8 cellular contexts compared by ENCODE assay signal in genomic region chr20:63434599-63435378, GRCh38. TPM values are rescaled to one million over a fixed set of nuclear protein-coding genes. Genes with fewer than 3 reads are reported as not detected.
DNase-seq lines count a peak whose midpoint lies in the region; ATAC-seq and TF ChIP-seq lines count a peak whose summit lies in the region.

No MANE protein-coding gene starts in this region.

- H3K4me3 ChIP-seq in CD8-positive, alpha-beta memory T cell (ENCODE audit: low read length) = no peak overlapping the region
- peak overlapping the region; percentile 9 to 45; a peak in 3 of 4 replicates for H3K4me3 ChIP-seq in Panc1 (ENCODE audit: low read depth in 2 of 2, low read length in 2 of 2)
- H3K4me3 ChIP-seq in fibroblast of lung (replicated peaks in 1 of 4; ENCODE audit: control extremely low read depth in 1 of 4, insufficient read depth in 1 of 4, low read depth in 3 of 4, low read length in 4 of 4) = no peak overlapping the region
- H3K4me3 ChIP-seq in neural progenitor cell = no peak overlapping the region

- no peak overlapping the region for H3K27ac ChIP-seq in CD8-positive, alpha-beta memory T cell (ENCODE audit: low read depth, low read length)
- H3K27ac ChIP-seq in Panc1 (ENCODE audit: low read length) = peak overlapping the region; percentile 65; the same call in 1 of the 2 replicates
- H3K27ac ChIP-seq in fibroblast of lung (ENCODE audit: insufficient read depth, low read length) = no peak overlapping the region
- H3K27ac ChIP-seq in neural progenitor cell = no peak overlapping the region
- H3K27ac ChIP-seq in substantia nigra (ENCODE audit: low read depth, low read length, poor library complexity, severe bottlenecking) = no peak overlapping the region

- in situ Hi-C loops in Panc1 (cut with HindIII; ENCODE audit: low pct_unique_long_range_greater_than_20kb, low sequenced_read_pairs) = no loop called here

- H3F3A ChIP-seq in neural progenitor cell (ENCODE audit: low read depth) = peaks cover 28% of the 10 kb centered on the region

- TF ChIP-seq CTCF in Panc1 (IDR thresholded peaks at IDR 0.05) (peak; percentile 95), fibroblast of lung (conservative IDR thresholded peaks at IDR 0.05 in 1 of 2, IDR thresholded peaks at IDR 0.05 in 1 of 2; ENCODE audit: low read depth in 1 of 2, low read length in 2 of 2) (peak; percentile 38 to 56), neural progenitor cell (IDR thresholded peaks at IDR 0.05) (peak; percentile 93)

- POLR2A ChIA-PET in CD8-positive, alpha-beta memory T cell (lab: Charles Lee) = interaction anchor here (0.6 kb wide), 1 partner anchor 32 kb away, joined by 3 read pairs; no protein-coding TSS in a partner anchor
- POLR2A ChIA-PET in Panc1 (lab: Charles Lee) = no interaction called here

- H3K9ac ChIP-seq in fibroblast of lung (ENCODE audit: insufficient read depth, low read length) = no peak overlapping the region
- no peak overlapping the region for H3K9ac ChIP-seq in neural progenitor cell

- H3K36me3 Mint-ChIP-seq in CD8-positive, alpha-beta memory T cell = no peaks in the 10 kb centered on the region
- no peaks in the 10 kb centered on the region for H3K36me3 Mint-ChIP-seq in activated T-cell treated with anti-CD3 and anti-CD28 coated beads, Interleukin-2, amount 50 U/mL, for 24 hours (ENCODE audit: low read depth)
- peaks cover 4% of the 10 kb centered on the region for H3K36me3 Mint-ChIP-seq in neural progenitor cell

- CTCF ChIA-PET in CD8-positive, alpha-beta memory T cell (lab: Charles Lee) = interaction anchor here (1.3 kb wide), 1 partner anchor 88 kb away, joined by 3 read pairs; no protein-coding TSS in a partner anchor
- CTCF ChIA-PET in Panc1 (lab: Charles Lee) = interaction anchor here (0.6 kb wide), 1 partner anchor 57 kb away, joined by 3 read pairs; no protein-coding TSS in a partner anchor

- peak overlapping the region in 4 of 7 donors; percentile 8 to 60 (median 50) for H3K4me3 Mint-ChIP-seq in CD8-positive, alpha-beta memory T cell
- H3K4me3 Mint-ChIP-seq in activated T-cell treated with anti-CD3 and anti-CD28 coated beads, Interleukin-2, amount 50 U/mL, for 24 hours = no peak overlapping the region
- peak overlapping the region; percentile 25 for H3K4me3 Mint-ChIP-seq in neural progenitor cell

- H3K27me3 ChIP-seq in CD8-positive, alpha-beta memory T cell (ENCODE audit: insufficient read depth, low read length, poor library complexity, severe bottlenecking) = no peaks in the 10 kb centered on the region
- no peaks in the 10 kb centered on the region for H3K27me3 ChIP-seq in Panc1 (ENCODE audit: control insufficient read depth, insufficient read depth, low read length)
- no peaks in the 10 kb centered on the region for H3K27me3 ChIP-seq in fibroblast of lung (ENCODE audit: control insufficient read depth, insufficient read depth, low read length)
- no peaks in the 10 kb centered on the region for H3K27me3 ChIP-seq in neural progenitor cell

- BruUV-seq in Panc1 (replicated peaks; lab: Mats Ljungman, UMichigan) = no TSS peak

- H4K20me1 ChIP-seq in fibroblast of lung (ENCODE audit: control insufficient read depth, extremely low read depth, insufficient read depth, low read length) (no peaks in the 10 kb centered on the region), neural progenitor cell (ENCODE audit: low read depth) (no peaks in the 10 kb centered on the region)

- no peak overlapping the region for H3K4me2 ChIP-seq in fibroblast of lung (ENCODE audit: extremely low read depth, insufficient read depth, low read length)
- H3K4me2 ChIP-seq in neural progenitor cell = no peak overlapping the region

- H3K4me1 ChIP-seq in CD8-positive, alpha-beta memory T cell (ENCODE audit: insufficient read depth, low read length) = peaks cover 8% of the 10 kb centered on the region
- H3K4me1 ChIP-seq in Panc1 (ENCODE audit: control insufficient read depth, insufficient read depth, low read length) = no peaks in the 10 kb centered on the region; the same call in 1 of the 2 replicates
- no peaks in the 10 kb centered on the region for H3K4me1 ChIP-seq in fibroblast of lung (ENCODE audit: control insufficient read depth, extremely low read depth, insufficient read depth, low read length)
- no peaks in the 10 kb centered on the region for H3K4me1 ChIP-seq in neural progenitor cell

- peaks cover 6 to 13% (median 10%) of the 10 kb centered on the region in 3 donors for H3K4me1 Mint-ChIP-seq in CD8-positive, alpha-beta memory T cell
- H3K4me1 Mint-ChIP-seq in activated T-cell treated with anti-CD3 and anti-CD28 coated beads, Interleukin-2, amount 50 U/mL, for 24 hours (ENCODE audit: low read depth) = peaks cover 6% of the 10 kb centered on the region
- peaks cover 22% of the 10 kb centered on the region for H3K4me1 Mint-ChIP-seq in neural progenitor cell

- H2AFZ ChIP-seq in fibroblast of lung (ENCODE audit: low read length) = no peak overlapping the region
- no peak overlapping the region for H2AFZ ChIP-seq in neural progenitor cell (replicated peaks)

- H3K79me2 ChIP-seq in fibroblast of lung (ENCODE audit: control insufficient read depth, insufficient read depth, low read length) (no peaks in the 10 kb centered on the region), neural progenitor cell (ENCODE audit: low read depth) (no peaks in the 10 kb centered on the region)

- DNase-seq in CD8-positive, alpha-beta memory T cell = peak; percentile 47 to 78 (median 61)
- DNase-seq in HK-2 (ENCODE audit: unreplicated experiment) (peak; percentile 88), Panc1 (ENCODE audit: low read depth, low spot score) (peak; percentile 77), fibroblast of lung (ENCODE audit: low read depth in 2 of 2) (peak; percentile 30 to 33), neural progenitor cell (ENCODE audit: low spot score) (peak; percentile 90), substantia nigra (lab: John Stamatoyannopoulos, UW) (peak in 36 of 49 donors; percentile 2 to 90 (median 34)), GOT3 (lab: John Stamatoyannopoulos, UW) (no peak)
- peak; percentile 83 for DNase-seq in activated T-cell treated with anti-CD3 and anti-CD28 coated beads, Interleukin-2, amount 50 U/mL, for 24 hours

- peak; percentile 74 for ATAC-seq in Panc1

- no peaks in the 10 kb centered on the region for H3K9me3 Mint-ChIP-seq in CD8-positive, alpha-beta memory T cell
- no peaks in the 10 kb centered on the region for H3K9me3 Mint-ChIP-seq in activated T-cell treated with anti-CD3 and anti-CD28 coated beads, Interleukin-2, amount 50 U/mL, for 24 hours
- H3K9me3 Mint-ChIP-seq in neural progenitor cell = no peaks in the 10 kb centered on the region

- intact Hi-C loops in Panc1 (cut with micrococcal nuclease; ENCODE audit: unreplicated experiment) = no loop called here

- H3K36me3 ChIP-seq in CD8-positive, alpha-beta memory T cell (ENCODE audit: insufficient read depth, low read length) = no peaks in the 10 kb centered on the region
- H3K36me3 ChIP-seq in Panc1 (ENCODE audit: control insufficient read depth, insufficient read depth, low read length) = no peaks in the 10 kb centered on the region
- no peaks in the 10 kb centered on the region for H3K36me3 ChIP-seq in fibroblast of lung (ENCODE audit: control insufficient read depth, insufficient read depth, low read length)
- H3K36me3 ChIP-seq in neural progenitor cell = no peaks in the 10 kb centered on the region

- H3K27ac Mint-ChIP-seq in CD8-positive, alpha-beta memory T cell = peak overlapping the region in 4 of 8 donors; percentile 37 to 58 (median 50)
- H3K27ac Mint-ChIP-seq in activated T-cell treated with anti-CD3 and anti-CD28 coated beads, Interleukin-2, amount 50 U/mL, for 24 hours = no peak overlapping the region
- H3K27ac Mint-ChIP-seq in neural progenitor cell = peak overlapping the region; percentile 76

- peaks cover 0 to 6% of the 10 kb centered on the region in 2 donors for H3K27me3 Mint-ChIP-seq in CD8-positive, alpha-beta memory T cell
- H3K27me3 Mint-ChIP-seq in activated T-cell treated with anti-CD3 and anti-CD28 coated beads, Interleukin-2, amount 50 U/mL, for 24 hours = peaks cover 21% of the 10 kb centered on the region
- no peaks in the 10 kb centered on the region for H3K27me3 Mint-ChIP-seq in neural progenitor cell (ENCODE audit: insufficient read depth, low read depth)

- H3K9me3 ChIP-seq in CD8-positive, alpha-beta memory T cell (ENCODE audit: low read length) = no peaks in the 10 kb centered on the region
- no peaks in the 10 kb centered on the region for H3K9me3 ChIP-seq in Panc1 (ENCODE audit: control insufficient read depth, insufficient read depth, low read depth, low read length)
- H3K9me3 ChIP-seq in fibroblast of lung (ENCODE audit: control insufficient read depth, insufficient read depth, low read depth, low read length) = no peaks in the 10 kb centered on the region
- H3K9me3 ChIP-seq in neural progenitor cell (ENCODE audit: low read depth) = no peaks in the 10 kb centered on the region

RNA-seq across cellular contexts. Expression of gene KCNQ2, which starts 37.7 kb away (rescaled TPM):
- not detected for total RNA-seq in CD8-positive, alpha-beta memory T cell
- not detected for polyA plus RNA-seq in CD8-positive, alpha-beta memory T cell
- 19.4 TPM for total RNA-seq in Panc1 (2021; ENCODE audit: unreplicated experiment)
- 37.9 TPM for polyA plus RNA-seq in Panc1 (2012; ENCODE audit: insufficient read length)
- not detected in 2 replicates for total RNA-seq in fibroblast of lung
- not detected in 2 replicates for polyA plus RNA-seq in fibroblast of lung
- polyA plus RNA-seq in fibroblast of lung (2012) = not detected in 2 replicates
- not detected in 2 replicates for polyA minus RNA-seq in fibroblast of lung (ENCODE audit: low replicate concordance)
- 39.5 and 106 TPM in 2 replicates for total RNA-seq in neural progenitor cell (ENCODE audit: low replicate concordance)

Comparison
In these comparisons a context has a peak if more than half of its experiments do, and no peak if none do; other contexts are left out.
1. H3K4me3 ChIP-seq: peak in Panc1 (2 of 2); none in CD8-positive, alpha-beta memory T cell (single experiment), fibroblast of lung (0 of 4) and neural progenitor cell (single experiment).
2. RNA of gene KCNQ2, which starts 37.7 kb away (total RNA-seq): 39.5 to 106 TPM in neural progenitor cell and 19.4 TPM in Panc1 (single experiment); not detected in CD8-positive, alpha-beta memory T cell and not detected in fibroblast of lung; every median in the first group is over 10 times any median in the second.
3. Peak in every context shown above with its lines, with median percentiles within 50 percentile points of each other: CTCF ChIP-seq.